In genomic region chr11:65871811-65872548, GRCh38 we compare ENCODE assay signal across 8 cellular contexts. TPM values are rescaled to one million over a fixed set of nuclear protein-coding genes. Genes with fewer than 3 reads are reported as not detected.
A peak's percentile ranks its signal among the peaks of the same experiment; 100 is the strongest.
DNase-seq lines count a peak whose midpoint lies in the region; ATAC-seq and TF ChIP-seq lines count a peak whose summit lies in the region.

No MANE protein-coding gene starts in this region.

- H3K27ac Mint-ChIP-seq in activated CD4-positive, alpha-beta T cell treated with anti-CD3 and anti-CD28 coated beads, Interleukin-2, amount 10 ng/mL, durations not matched to agents 24 days and 14 days: no peak overlapping the region
- peak overlapping the region; percentile 89 for H3K27ac Mint-ChIP-seq in chondrocyte (ENCODE audit: unreplicated experiment)

- TF ChIP-seq POLR2A in thyroid gland (IDR thresholded peaks at IDR 0.05): peak in 1 of 2 donors; percentile 4

- H3K4me1 ChIP-seq in lung (ENCODE audit: control insufficient read depth in 2 of 2, insufficient read depth in 2 of 2, low read length in 2 of 2) (peaks cover 0 to 6% of the 10 kb centered on the region in 2 donors), thyroid gland (peaks cover 16 to 28% of the 10 kb centered on the region in 2 donors)

- H3K36me3 ChIP-seq in lung (ENCODE audit: control insufficient read depth in 2 of 2, insufficient read depth in 2 of 2, low read length in 2 of 2) (peaks cover 0 to 7% of the 10 kb centered on the region in 2 donors), thyroid gland (peaks cover 4 to 8% of the 10 kb centered on the region in 2 donors)

- H3K4me3 ChIP-seq in lung (peak overlapping the region; percentile 15), thyroid gland (replicated peaks in 1 of 3) (peak overlapping the region in 2 of 3 donors; percentile 27 to 76)

- H3K27ac ChIP-seq in lung (ENCODE audit: low read depth in 1 of 2, low read length in 1 of 2): peak overlapping the region; percentile 67 to 89
- H3K27ac ChIP-seq in thyroid gland: peak overlapping the region; percentile 80 to 95 (median 89)

- intact Hi-C loops in activated CD4-positive, alpha-beta T cell treated with anti-CD3 and anti-CD28 coated beads, Interleukin-2, amount 10 ng/mL, durations not matched to agents 24 days and 14 days (cut with micrococcal nuclease): no loop called here
- intact Hi-C loops in thyroid gland (cut with DNase I): no loop called here

- peak; percentile 52 for TF ChIP-seq CTCF in chondrocyte (IDR thresholded peaks at IDR 0.05)
- no peak for TF ChIP-seq CTCF in lung (IDR thresholded peaks at IDR 0.05; ENCODE audit: control extremely low read depth, extremely low read depth)
- TF ChIP-seq CTCF in thyroid gland (IDR thresholded peaks at IDR 0.05): peak in 1 of 6 experiments; percentile 17

- peaks cover 6% of the 10 kb centered on the region for H3K36me3 Mint-ChIP-seq in activated CD4-positive, alpha-beta T cell treated with anti-CD3 and anti-CD28 coated beads, Interleukin-2, amount 10 ng/mL, durations not matched to agents 24 days and 14 days (ENCODE audit: low read depth)
- H3K36me3 Mint-ChIP-seq in chondrocyte (ENCODE audit: low read depth): peaks cover 11% of the 10 kb centered on the region

- H3K4me3 Mint-ChIP-seq in activated CD4-positive, alpha-beta T cell treated with anti-CD3 and anti-CD28 coated beads, Interleukin-2, amount 10 ng/mL, durations not matched to agents 24 days and 14 days: peak overlapping the region; percentile 37
- peak overlapping the region; percentile 86 for H3K4me3 Mint-ChIP-seq in chondrocyte (ENCODE audit: unreplicated experiment)

- WGBS in lung, 2 donors: 31 to 46% methylated on average over 26 of the region's 26 CpGs
- 31% methylated on average over 16 of the region's 26 CpGs; no CpG with 5 or more reads in 1 of the 2 donors for WGBS in thyroid gland, 2 donors

- no peaks in the 10 kb centered on the region for H3K27me3 Mint-ChIP-seq in activated CD4-positive, alpha-beta T cell treated with anti-CD3 and anti-CD28 coated beads, Interleukin-2, amount 10 ng/mL, durations not matched to agents 24 days and 14 days
- H3K27me3 Mint-ChIP-seq in chondrocyte (ENCODE audit: low read depth): no peaks in the 10 kb centered on the region

- peaks cover 18% of the 10 kb centered on the region for H3K4me1 Mint-ChIP-seq in activated CD4-positive, alpha-beta T cell treated with anti-CD3 and anti-CD28 coated beads, Interleukin-2, amount 10 ng/mL, durations not matched to agents 24 days and 14 days
- peaks cover 37% of the 10 kb centered on the region for H3K4me1 Mint-ChIP-seq in chondrocyte (ENCODE audit: low read depth)

- H3K9me3 ChIP-seq in lung (ENCODE audit: control insufficient read depth in 2 of 2, insufficient read depth in 1 of 2, low read length in 1 of 2) (no peaks in the 10 kb centered on the region), thyroid gland (no peaks in the 10 kb centered on the region)

- DNase-seq in activated CD4-positive, alpha-beta T cell treated with anti-CD3 and anti-CD28 coated beads, Interleukin-2, amount 10 ng/mL, durations not matched to agents 24 days and 14 days: no peak
- no peak for DNase-seq in activated CD4-positive, alpha-beta T cell treated with anti-CD3 and anti-CD28 coated beads, Interleukin-2, amount 50 U/mL, for 48 hours
- peak; percentile 91 for DNase-seq in chondrocyte (ENCODE audit: low spot score)
- no peak for DNase-seq in lung (ENCODE audit: low spot score)
- peak; percentile 49 to 57 for DNase-seq in thyroid gland
- no peak for DNase-seq in stimulated activated CD4-positive, alpha-beta T cell treated with anti-CD3 and anti-CD28 coated beads, Interleukin-4, amount 100 ng/mL, for 4 hours
- no peak for DNase-seq in cerebellum (ENCODE audit: low spot score)
- no peak for DNase-seq in NCI-H1092 treated with DMSO at 0.1 percent for 48 hours (lab: John Stamatoyannopoulos, UW)

- H3K9me3 Mint-ChIP-seq in activated CD4-positive, alpha-beta T cell treated with anti-CD3 and anti-CD28 coated beads, Interleukin-2, amount 10 ng/mL, durations not matched to agents 24 days and 14 days: no peaks in the 10 kb centered on the region
- H3K9me3 Mint-ChIP-seq in chondrocyte (ENCODE audit: low read depth): no peaks in the 10 kb centered on the region

- ATAC-seq in lung (ENCODE audit: insufficient read depth, low FRiP score): no peak

- H3K27me3 ChIP-seq in lung (ENCODE audit: control insufficient read depth, insufficient read depth): no peaks in the 10 kb centered on the region
- H3K27me3 ChIP-seq in thyroid gland: no peaks in the 10 kb centered on the region

RNA-seq across cellular contexts. Expression of gene EFEMP2, which starts 0.6 kb away (rescaled TPM):
- total RNA-seq in activated CD4-positive, alpha-beta T cell treated with anti-CD3 and anti-CD28 coated beads, Interleukin-2, amount 10 ng/mL, durations not matched to agents 24 days and 14 days: 8.4 and 9.1 TPM in 2 replicates
- total RNA-seq in chondrocyte (174 to 310 TPM (median 290 TPM) in 3 replicates), lung (10 to 100 TPM; 62.8 to 67.0 TPM), thyroid gland (100 to 1,000 TPM in 2 of 4 donors, 10 to 100 TPM in 2; 70.7 to 125 (median 91.4) TPM), cerebellum (4.9 TPM)
- polyA plus RNA-seq in lung: 10 to 100 TPM; 34.2 to 44.8 TPM

RNA-seq across cellular contexts. Expression of gene CTSW, which starts 7.7 kb away (rescaled TPM):
- total RNA-seq in activated CD4-positive, alpha-beta T cell treated with anti-CD3 and anti-CD28 coated beads, Interleukin-2, amount 10 ng/mL, durations not matched to agents 24 days and 14 days: 4.9 and 7.5 TPM in 2 replicates
- not detected in 3 replicates for total RNA-seq in chondrocyte
- 1 to 10 TPM; 3.1 to 4.6 TPM for total RNA-seq in lung
- polyA plus RNA-seq in lung: 1 to 10 TPM; 2.9 to 8.7 TPM
- 1 to 10 TPM in 3 of 4 donors, under 1 TPM in 1; 0.67 to 7.6 (median 2.7) TPM for total RNA-seq in thyroid gland
- total RNA-seq in cerebellum: not detected

RNA-seq across cellular contexts. Expression of gene MUS81, which starts 11.7 kb away (rescaled TPM):
- total RNA-seq in activated CD4-positive, alpha-beta T cell treated with anti-CD3 and anti-CD28 coated beads, Interleukin-2, amount 10 ng/mL, durations not matched to agents 24 days and 14 days: 77.4 and 80.5 TPM in 2 replicates
- total RNA-seq in chondrocyte (55.7 to 68.4 TPM (median 66.3 TPM) in 3 replicates), lung (10 to 100 TPM; 35.0 to 61.4 TPM), thyroid gland (10 to 100 TPM; 31.8 to 61.9 (median 42.5) TPM), cerebellum (40.6 TPM)
- polyA plus RNA-seq in lung: 10 to 100 TPM; 46.2 to 62.2 TPM

RNA-seq across cellular contexts. Expression of gene CFL1, which starts 14.0 kb away (rescaled TPM):
- total RNA-seq in activated CD4-positive, alpha-beta T cell treated with anti-CD3 and anti-CD28 coated beads, Interleukin-2, amount 10 ng/mL, durations not matched to agents 24 days and 14 days: 1,047 and 1,065 TPM in 2 replicates
- total RNA-seq in chondrocyte: 850 to 1,236 TPM (median 1,222 TPM) in 3 replicates
- 100 to 1,000 TPM; 387 to 967 TPM for total RNA-seq in lung
- polyA plus RNA-seq in lung: 1,000 to 10,000 TPM in 1 of 2 donors, 100 to 1,000 TPM in 1; 493 to 1,282 TPM
- 100 to 1,000 TPM; 330 to 581 (median 494) TPM for total RNA-seq in thyroid gland
- total RNA-seq in cerebellum: 290 TPM

RNA-seq across cellular contexts. Expression of gene FIBP, which starts 16.3 kb away (rescaled TPM):
- total RNA-seq in activated CD4-positive, alpha-beta T cell treated with anti-CD3 and anti-CD28 coated beads, Interleukin-2, amount 10 ng/mL, durations not matched to agents 24 days and 14 days: 91.0 and 95.7 TPM in 2 replicates
- total RNA-seq in chondrocyte (82.7 to 100 TPM (median 83.5 TPM) in 3 replicates), lung (10 to 100 TPM; 49.8 to 74.6 TPM), thyroid gland (100 to 1,000 TPM in 2 of 4 donors, 10 to 100 TPM in 2; 65.9 to 128 (median 109) TPM), cerebellum (73.7 TPM)
- polyA plus RNA-seq in lung: 10 to 100 TPM; 47.1 to 77.2 TPM

Comparison
In these comparisons a context has a peak if more than half of its experiments do, and no peak if none do; other contexts are left out.
1. DNase-seq: peak in chondrocyte (single experiment) and thyroid gland (2 of 2); none in activated CD4-positive, alpha-beta T cell treated with anti-CD3 and anti-CD28 coated beads, Interleukin-2, amount 10 ng/mL, durations not matched to agents 24 days and 14 days (single experiment), activated CD4-positive, alpha-beta T cell treated with anti-CD3 and anti-CD28 coated beads, Interleukin-2, amount 50 U/mL, for 48 hours (0 of 2), lung (single experiment), stimulated activated CD4-positive, alpha-beta T cell treated with anti-CD3 and anti-CD28 coated beads, Interleukin-4, amount 100 ng/mL, for 4 hours (0 of 2), cerebellum (single experiment) and NCI-H1092 treated with DMSO at 0.1 percent for 48 hours (single experiment).